9 cellular contexts compared by ENCODE assay signal in genomic region chr9:36991516-36992134, GRCh38. TPM values are rescaled to one million over a fixed set of nuclear protein-coding genes. Genes with fewer than 3 reads are reported as not detected.
DNase-seq lines count a peak whose midpoint lies in the region; ATAC-seq, FAIRE-seq and TF ChIP-seq lines count a peak whose summit lies in the region.
"Had no signal": no experiment of that assay in that cellular context is flagged by ENCODE, and none has a peak within 500 bp of the region (broad histone marks: within the 10 kb centered on the region; RNA-seq: fewer than 3 reads in every experiment).

No MANE protein-coding gene starts in this region.

- H3K4me1 ChIP-seq in Karpas-422 (ENCODE audit: low read length) (peaks cover 33% of the 10 kb centered on the region), small intestine (ENCODE audit: control insufficient read depth in 2 of 2, insufficient read depth in 1 of 2, low read depth in 1 of 2, low read length in 1 of 2) (no peaks in the 10 kb centered on the region)

- TF ChIP-seq CTCF in nephron progenitor cell (IDR thresholded peaks at IDR 0.05): peak; percentile 58

- WGBS in small intestine, 3 donors: 14 to 25% (median 19%) methylated on average over 6 of the region's 6 CpGs

- no peaks in the 10 kb centered on the region for H3K9me2 ChIP-seq in Karpas-422 (replicated peaks; ENCODE audit: insufficient read depth, low read length)

- H3K4me3 Mint-ChIP-seq in activated naive CD8-positive, alpha-beta T cell treated with anti-CD3 and anti-CD28 coated beads, Interleukin-2, amount 50 U/mL, for 24 hours: no peak overlapping the region
- H3K4me3 Mint-ChIP-seq in nephron progenitor cell: no peak overlapping the region

- no peak for FAIRE-seq in small intestine (lab: Jason Lieb, UNC)

- no peak overlapping the region for H3K4me2 ChIP-seq in Karpas-422 (ENCODE audit: low read depth, low read length, poor library complexity, severe bottlenecking)
- H3K4me2 ChIP-seq: BLaER1 treated with 17β-estradiol and CSF1 and Interleukin-3, amounts not matched to agents 10 nM and 100 nM had no signal

- H3K27ac ChIP-seq in Karpas-422 (ENCODE audit: low read length) (no peak overlapping the region; the same call in 1 of the 2 replicates), small intestine (ENCODE audit: low read depth in 1 of 2, low read length in 1 of 2) (no peak overlapping the region)

- peaks cover 42% of the 10 kb centered on the region for H3K4me1 Mint-ChIP-seq in activated naive CD8-positive, alpha-beta T cell treated with anti-CD3 and anti-CD28 coated beads, Interleukin-2, amount 50 U/mL, for 24 hours
- H3K4me1 Mint-ChIP-seq in nephron progenitor cell: peaks cover 20% of the 10 kb centered on the region

- peak; percentile 2 to 51 (median 10) for DNase-seq in NCI-H1417 (lab: John Stamatoyannopoulos, UW)
- DNase-seq in NCI-H1417 treated with DMSO at 0.1 percent for 48 hours (lab: John Stamatoyannopoulos, UW): no peak
- peak; percentile 86 for DNase-seq in Karpas-422
- DNase-seq in activated naive CD8-positive, alpha-beta T cell treated with anti-CD3 and anti-CD28 coated beads, Interleukin-2, amount 50 U/mL, for 24 hours: peak; percentile 68
- DNase-seq in nephron progenitor cell: peak; percentile 69
- DNase-seq in small intestine: no peak
- DNase-seq in hypothalamus (lab: John Stamatoyannopoulos, UW): no peak

- H3K9me3 Mint-ChIP-seq in activated naive CD8-positive, alpha-beta T cell treated with anti-CD3 and anti-CD28 coated beads, Interleukin-2, amount 50 U/mL, for 24 hours: peaks cover 22% of the 10 kb centered on the region
- H3K9me3 Mint-ChIP-seq in nephron progenitor cell: peaks cover 37% of the 10 kb centered on the region

- ATAC-seq in activated naive CD8-positive, alpha-beta T cell treated with anti-CD3 and anti-CD28 coated beads, Interleukin-2, amount 50 U/mL, for 24 hours: no peak
- no peak for ATAC-seq in GM21367 (IDR thresholded peaks at IDR 0.05; ENCODE audit: unreplicated experiment)

- no peaks in the 10 kb centered on the region for H3K9me3 ChIP-seq in Karpas-422 (ENCODE audit: low read length)
- H3K9me3 ChIP-seq in small intestine (ENCODE audit: control insufficient read depth, low read depth): peaks cover 2% of the 10 kb centered on the region

- H3K9ac ChIP-seq in Karpas-422 (ENCODE audit: low read length): no peak overlapping the region
- H3K9ac ChIP-seq: BLaER1 treated with 17β-estradiol and CSF1 and Interleukin-3, amounts not matched to agents 10 nM and 100 nM had no signal

- 0 out of 2 replicates have a peak, but pooled peaks cover 10% of the 10 kb centered on the region for H4K20me1 ChIP-seq in Karpas-422 (ENCODE audit: insufficient read depth, low read depth, low read length)

- peaks cover 98% of the 10 kb centered on the region for H3K79me2 ChIP-seq in Karpas-422 (ENCODE audit: low read length)

- H3K27ac Mint-ChIP-seq in activated naive CD8-positive, alpha-beta T cell treated with anti-CD3 and anti-CD28 coated beads, Interleukin-2, amount 50 U/mL, for 24 hours: peak overlapping the region; percentile 25
- no peak overlapping the region for H3K27ac Mint-ChIP-seq in nephron progenitor cell

- H3K36me3 ChIP-seq in Karpas-422 (ENCODE audit: insufficient read depth, low read length) (peaks cover 90% of the 10 kb centered on the region), small intestine (ENCODE audit: control insufficient read depth in 2 of 2, insufficient read depth in 2 of 2, low read length in 2 of 2) (no peaks in the 10 kb centered on the region)

- H3K4me3 ChIP-seq in Karpas-422 (ENCODE audit: low read length): no peak overlapping the region
- H3K4me3 ChIP-seq in small intestine (ENCODE audit: low read depth in 1 of 2, low read length in 2 of 2): no peak overlapping the region
- H3K4me3 ChIP-seq: BLaER1 treated with 17β-estradiol and CSF1 and Interleukin-3, amounts not matched to agents 10 nM and 100 nM had no signal

- H3K36me3 Mint-ChIP-seq in activated naive CD8-positive, alpha-beta T cell treated with anti-CD3 and anti-CD28 coated beads, Interleukin-2, amount 50 U/mL, for 24 hours (ENCODE audit: low read depth): peaks cover 20% of the 10 kb centered on the region
- H3K36me3 Mint-ChIP-seq in nephron progenitor cell (ENCODE audit: low read depth): peaks cover 4% of the 10 kb centered on the region

- no peak overlapping the region for H2AFZ ChIP-seq in Karpas-422 (ENCODE audit: low read length)

- H3K27me3 ChIP-seq in Karpas-422 (ENCODE audit: low read length) (no peaks in the 10 kb centered on the region), small intestine (ENCODE audit: control insufficient read depth in 2 of 2, insufficient read depth in 2 of 2, low read length in 2 of 2) (peaks cover 4 to 33% of the 10 kb centered on the region in 2 donors)

- peaks cover 41% of the 10 kb centered on the region for H3K27me3 Mint-ChIP-seq in activated naive CD8-positive, alpha-beta T cell treated with anti-CD3 and anti-CD28 coated beads, Interleukin-2, amount 50 U/mL, for 24 hours
- H3K27me3 Mint-ChIP-seq in nephron progenitor cell (ENCODE audit: low read depth, poor library complexity): peaks cover 93% of the 10 kb centered on the region

RNA-seq across cellular contexts. Expression of gene PAX5, which starts 42.4 kb away (rescaled TPM):
- 88.9 and 93.3 TPM in 2 replicates for total RNA-seq in Karpas-422 (2014; rRNA removed; shearing (Covaris generic); ENCODE audit: low replicate concordance)
- polyA plus RNA-seq in small intestine: 1 to 10 TPM in 1 of 3 donors, under 1 TPM in 1, not detected in 1; under 0.01 to 1.1 TPM

Comparison
In these comparisons a context has a peak if more than half of its experiments do, and no peak if none do; other contexts are left out.
1. DNase-seq: peak in NCI-H1417 (3 of 3), Karpas-422 (single experiment), activated naive CD8-positive, alpha-beta T cell treated with anti-CD3 and anti-CD28 coated beads, Interleukin-2, amount 50 U/mL, for 24 hours (single experiment) and nephron progenitor cell (single experiment); none in NCI-H1417 treated with DMSO at 0.1 percent for 48 hours (single experiment), small intestine (single experiment) and hypothalamus (0 of 51).